ENCODE assay signal across 1 cellular context in the genomic region with DNA sequence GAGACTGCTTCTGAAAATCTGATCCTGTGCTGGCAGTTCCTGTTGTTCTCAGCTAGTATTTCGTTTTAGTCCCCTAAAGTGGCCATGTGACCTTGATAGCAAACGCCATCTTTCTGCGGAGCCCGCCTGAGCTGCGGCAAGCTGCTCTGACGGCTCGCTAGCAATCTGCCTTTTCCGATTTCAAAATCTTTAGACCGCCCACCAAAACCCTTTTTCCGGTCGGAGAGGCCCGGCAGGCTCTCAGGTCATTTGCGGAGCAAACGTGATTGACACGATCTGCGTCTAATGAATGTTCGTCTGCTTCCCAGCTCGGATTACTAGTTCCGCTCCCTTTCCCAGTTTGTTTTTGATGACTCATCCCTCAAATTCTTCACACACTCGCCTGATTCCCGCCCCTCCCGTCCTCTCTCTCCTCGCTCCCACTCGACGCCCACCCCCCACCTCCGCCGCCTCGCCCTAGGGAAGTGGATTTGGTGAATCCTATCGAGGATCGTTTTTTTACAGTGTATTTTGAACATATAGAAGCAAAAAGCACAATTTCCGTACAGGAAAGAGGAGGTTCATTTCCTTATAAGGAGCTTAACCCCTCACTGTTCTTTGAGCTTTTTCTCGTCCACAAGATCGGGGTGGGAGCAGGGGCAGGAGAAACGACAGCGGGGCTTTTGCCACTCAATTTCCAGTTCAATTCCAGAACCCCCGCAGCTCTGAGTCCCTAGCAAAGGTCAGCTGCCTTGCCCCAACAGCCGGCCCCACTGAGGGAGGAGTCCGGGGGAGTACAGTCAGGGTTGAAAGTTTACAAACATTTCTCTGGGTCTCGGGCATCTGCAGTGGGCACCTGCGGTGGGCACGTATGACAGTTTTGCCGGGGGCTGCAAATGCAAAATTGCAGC.
A peak's percentile ranks its signal among the peaks of the same experiment; 100 is the strongest.
TF ChIP-seq lines count a peak whose summit lies in the region.

No MANE protein-coding gene starts in this region.

TF ChIP-seq in H1, 55 proteins besides CTCF, POLR2A, EP300 and RAD21:
- no peak for TF ChIP-seq EGR1 (IDR thresholded peaks at IDR 0.05; ENCODE audit: borderline replicate concordance, low read depth, low read length)
- TF ChIP-seq TAF1 (IDR thresholded peaks at IDR 0.05; ENCODE audit: low read depth, low read length): peak; percentile 95
- TF ChIP-seq SP1 (IDR thresholded peaks at IDR 0.05; ENCODE audit: low read depth, low read length): peak; percentile 85
- peak; percentile 73 for TF ChIP-seq BACH1 (IDR thresholded peaks at IDR 0.05; ENCODE audit: low read length)
- TF ChIP-seq, protein P1, sequence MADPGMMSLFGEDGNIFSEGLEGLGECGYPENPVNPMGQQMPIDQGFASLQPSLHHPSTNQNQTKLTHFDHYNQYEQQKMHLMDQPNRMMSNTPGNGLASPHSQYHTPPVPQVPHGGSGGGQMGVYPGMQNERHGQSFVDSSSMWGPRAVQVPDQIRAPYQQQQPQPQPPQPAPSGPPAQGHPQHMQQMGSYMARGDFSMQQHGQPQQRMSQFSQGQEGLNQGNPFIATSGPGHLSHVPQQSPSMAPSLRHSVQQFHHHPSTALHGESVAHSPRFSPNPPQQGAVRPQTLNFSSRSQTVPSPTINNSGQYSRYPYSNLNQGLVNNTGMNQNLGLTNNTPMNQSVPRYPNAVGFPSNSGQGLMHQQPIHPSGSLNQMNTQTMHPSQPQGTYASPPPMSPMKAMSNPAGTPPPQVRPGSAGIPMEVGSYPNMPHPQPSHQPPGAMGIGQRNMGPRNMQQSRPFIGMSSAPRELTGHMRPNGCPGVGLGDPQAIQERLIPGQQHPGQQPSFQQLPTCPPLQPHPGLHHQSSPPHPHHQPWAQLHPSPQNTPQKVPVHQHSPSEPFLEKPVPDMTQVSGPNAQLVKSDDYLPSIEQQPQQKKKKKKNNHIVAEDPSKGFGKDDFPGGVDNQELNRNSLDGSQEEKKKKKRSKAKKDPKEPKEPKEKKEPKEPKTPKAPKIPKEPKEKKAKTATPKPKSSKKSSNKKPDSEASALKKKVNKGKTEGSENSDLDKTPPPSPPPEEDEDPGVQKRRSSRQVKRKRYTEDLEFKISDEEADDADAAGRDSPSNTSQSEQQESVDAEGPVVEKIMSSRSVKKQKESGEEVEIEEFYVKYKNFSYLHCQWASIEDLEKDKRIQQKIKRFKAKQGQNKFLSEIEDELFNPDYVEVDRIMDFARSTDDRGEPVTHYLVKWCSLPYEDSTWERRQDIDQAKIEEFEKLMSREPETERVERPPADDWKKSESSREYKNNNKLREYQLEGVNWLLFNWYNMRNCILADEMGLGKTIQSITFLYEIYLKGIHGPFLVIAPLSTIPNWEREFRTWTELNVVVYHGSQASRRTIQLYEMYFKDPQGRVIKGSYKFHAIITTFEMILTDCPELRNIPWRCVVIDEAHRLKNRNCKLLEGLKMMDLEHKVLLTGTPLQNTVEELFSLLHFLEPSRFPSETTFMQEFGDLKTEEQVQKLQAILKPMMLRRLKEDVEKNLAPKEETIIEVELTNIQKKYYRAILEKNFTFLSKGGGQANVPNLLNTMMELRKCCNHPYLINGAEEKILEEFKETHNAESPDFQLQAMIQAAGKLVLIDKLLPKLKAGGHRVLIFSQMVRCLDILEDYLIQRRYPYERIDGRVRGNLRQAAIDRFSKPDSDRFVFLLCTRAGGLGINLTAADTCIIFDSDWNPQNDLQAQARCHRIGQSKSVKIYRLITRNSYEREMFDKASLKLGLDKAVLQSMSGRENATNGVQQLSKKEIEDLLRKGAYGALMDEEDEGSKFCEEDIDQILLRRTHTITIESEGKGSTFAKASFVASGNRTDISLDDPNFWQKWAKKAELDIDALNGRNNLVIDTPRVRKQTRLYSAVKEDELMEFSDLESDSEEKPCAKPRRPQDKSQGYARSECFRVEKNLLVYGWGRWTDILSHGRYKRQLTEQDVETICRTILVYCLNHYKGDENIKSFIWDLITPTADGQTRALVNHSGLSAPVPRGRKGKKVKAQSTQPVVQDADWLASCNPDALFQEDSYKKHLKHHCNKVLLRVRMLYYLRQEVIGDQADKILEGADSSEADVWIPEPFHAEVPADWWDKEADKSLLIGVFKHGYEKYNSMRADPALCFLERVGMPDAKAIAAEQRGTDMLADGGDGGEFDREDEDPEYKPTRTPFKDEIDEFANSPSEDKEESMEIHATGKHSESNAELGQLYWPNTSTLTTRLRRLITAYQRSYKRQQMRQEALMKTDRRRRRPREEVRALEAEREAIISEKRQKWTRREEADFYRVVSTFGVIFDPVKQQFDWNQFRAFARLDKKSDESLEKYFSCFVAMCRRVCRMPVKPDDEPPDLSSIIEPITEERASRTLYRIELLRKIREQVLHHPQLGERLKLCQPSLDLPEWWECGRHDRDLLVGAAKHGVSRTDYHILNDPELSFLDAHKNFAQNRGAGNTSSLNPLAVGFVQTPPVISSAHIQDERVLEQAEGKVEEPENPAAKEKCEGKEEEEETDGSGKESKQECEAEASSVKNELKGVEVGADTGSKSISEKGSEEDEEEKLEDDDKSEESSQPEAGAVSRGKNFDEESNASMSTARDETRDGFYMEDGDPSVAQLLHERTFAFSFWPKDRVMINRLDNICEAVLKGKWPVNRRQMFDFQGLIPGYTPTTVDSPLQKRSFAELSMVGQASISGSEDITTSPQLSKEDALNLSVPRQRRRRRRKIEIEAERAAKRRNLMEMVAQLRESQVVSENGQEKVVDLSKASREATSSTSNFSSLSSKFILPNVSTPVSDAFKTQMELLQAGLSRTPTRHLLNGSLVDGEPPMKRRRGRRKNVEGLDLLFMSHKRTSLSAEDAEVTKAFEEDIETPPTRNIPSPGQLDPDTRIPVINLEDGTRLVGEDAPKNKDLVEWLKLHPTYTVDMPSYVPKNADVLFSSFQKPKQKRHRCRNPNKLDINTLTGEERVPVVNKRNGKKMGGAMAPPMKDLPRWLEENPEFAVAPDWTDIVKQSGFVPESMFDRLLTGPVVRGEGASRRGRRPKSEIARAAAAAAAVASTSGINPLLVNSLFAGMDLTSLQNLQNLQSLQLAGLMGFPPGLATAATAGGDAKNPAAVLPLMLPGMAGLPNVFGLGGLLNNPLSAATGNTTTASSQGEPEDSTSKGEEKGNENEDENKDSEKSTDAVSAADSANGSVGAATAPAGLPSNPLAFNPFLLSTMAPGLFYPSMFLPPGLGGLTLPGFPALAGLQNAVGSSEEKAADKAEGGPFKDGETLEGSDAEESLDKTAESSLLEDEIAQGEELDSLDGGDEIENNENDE (IDR thresholded peaks at IDR 0.05; ENCODE audit: insufficient replicate concordance, low read length): no peak
- no peak for TF ChIP-seq RXRA (IDR thresholded peaks at IDR 0.05; ENCODE audit: insufficient read depth, low read depth, low read length)
- TF ChIP-seq SIRT6 (IDR thresholded peaks at IDR 0.05; ENCODE audit: low read length): no peak
- TF ChIP-seq CEBPB (IDR thresholded peaks at IDR 0.05; ENCODE audit: low read depth, low read length): no peak
- no peak for TF ChIP-seq SUZ12 (IDR thresholded peaks at IDR 0.05; ENCODE audit: low read length)
- TF ChIP-seq KDM5A (IDR thresholded peaks at IDR 0.05; ENCODE audit: low read length): no peak
- no peak for TF ChIP-seq RBBP5 (IDR thresholded peaks at IDR 0.05; ENCODE audit: borderline replicate concordance, low read depth, low read length)
- no peak for TF ChIP-seq RFX5 (IDR thresholded peaks at IDR 0.05; ENCODE audit: borderline replicate concordance, low read depth, low read length)
- TF ChIP-seq, protein P2, sequence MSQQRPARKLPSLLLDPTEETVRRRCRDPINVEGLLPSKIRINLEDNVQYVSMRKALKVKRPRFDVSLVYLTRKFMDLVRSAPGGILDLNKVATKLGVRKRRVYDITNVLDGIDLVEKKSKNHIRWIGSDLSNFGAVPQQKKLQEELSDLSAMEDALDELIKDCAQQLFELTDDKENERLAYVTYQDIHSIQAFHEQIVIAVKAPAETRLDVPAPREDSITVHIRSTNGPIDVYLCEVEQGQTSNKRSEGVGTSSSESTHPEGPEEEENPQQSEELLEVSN (IDR thresholded peaks at IDR 0.05): peak; percentile 96
- peak; percentile 72 for TF ChIP-seq MAFK (IDR thresholded peaks at IDR 0.05; ENCODE audit: low read depth, low read length)
- peak; percentile 47 for TF ChIP-seq SP2 (IDR thresholded peaks at IDR 0.05; ENCODE audit: low read length)
- no peak for TF ChIP-seq FOSL1 (IDR thresholded peaks at IDR 0.05; ENCODE audit: insufficient read depth, low read depth, low read length)
- TF ChIP-seq, protein P3, sequence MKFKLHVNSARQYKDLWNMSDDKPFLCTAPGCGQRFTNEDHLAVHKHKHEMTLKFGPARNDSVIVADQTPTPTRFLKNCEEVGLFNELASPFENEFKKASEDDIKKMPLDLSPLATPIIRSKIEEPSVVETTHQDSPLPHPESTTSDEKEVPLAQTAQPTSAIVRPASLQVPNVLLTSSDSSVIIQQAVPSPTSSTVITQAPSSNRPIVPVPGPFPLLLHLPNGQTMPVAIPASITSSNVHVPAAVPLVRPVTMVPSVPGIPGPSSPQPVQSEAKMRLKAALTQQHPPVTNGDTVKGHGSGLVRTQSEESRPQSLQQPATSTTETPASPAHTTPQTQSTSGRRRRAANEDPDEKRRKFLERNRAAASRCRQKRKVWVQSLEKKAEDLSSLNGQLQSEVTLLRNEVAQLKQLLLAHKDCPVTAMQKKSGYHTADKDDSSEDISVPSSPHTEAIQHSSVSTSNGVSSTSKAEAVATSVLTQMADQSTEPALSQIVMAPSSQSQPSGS (IDR thresholded peaks at IDR 0.05; ENCODE audit: low read length): 0 out of 2 replicates have a peak, but pooled peaks have one; percentile 17
- TF ChIP-seq NRF1 (IDR thresholded peaks at IDR 0.05; ENCODE audit: low read depth, low read length): no peak
- TF ChIP-seq GABPA (IDR thresholded peaks at IDR 0.05; ENCODE audit: borderline replicate concordance, insufficient read depth, low read length): peak; percentile 75; the same call in 1 of the 2 replicates
- no peak for TF ChIP-seq BRCA1 (IDR thresholded peaks at IDR 0.05; ENCODE audit: low read depth, low read length)
- TF ChIP-seq PHF8 (conservative IDR thresholded peaks at IDR 0.05; ENCODE audit: low read depth, low read length): no peak; the same call in 1 of the 2 replicates
- TF ChIP-seq POU5F1 (IDR thresholded peaks at IDR 0.05; ENCODE audit: low read depth, low read length): no peak
- TF ChIP-seq YY1 (IDR thresholded peaks at IDR 0.05; ENCODE audit: low read depth, low read length): peak; percentile 78; the same call in 1 of the 2 replicates
- peak; percentile 84 for TF ChIP-seq TBP (IDR thresholded peaks at IDR 0.05; ENCODE audit: low read depth, low read length)
- TF ChIP-seq, protein P4, sequence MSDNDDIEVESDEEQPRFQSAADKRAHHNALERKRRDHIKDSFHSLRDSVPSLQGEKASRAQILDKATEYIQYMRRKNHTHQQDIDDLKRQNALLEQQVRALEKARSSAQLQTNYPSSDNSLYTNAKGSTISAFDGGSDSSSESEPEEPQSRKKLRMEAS (IDR thresholded peaks at IDR 0.05): peak; percentile 61
- TF ChIP-seq POLR2AphosphoS5 (IDR thresholded peaks at IDR 0.05; ENCODE audit: low read depth, low read length): peak; percentile 94
- TF ChIP-seq, protein P5, sequence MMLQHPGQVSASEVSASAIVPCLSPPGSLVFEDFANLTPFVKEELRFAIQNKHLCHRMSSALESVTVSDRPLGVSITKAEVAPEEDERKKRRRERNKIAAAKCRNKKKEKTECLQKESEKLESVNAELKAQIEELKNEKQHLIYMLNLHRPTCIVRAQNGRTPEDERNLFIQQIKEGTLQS (IDR thresholded peaks at IDR 0.05; ENCODE audit: insufficient read depth, low read depth, low read length): no peak
- peak; percentile 90; the same call in 1 of the 2 replicates for TF ChIP-seq JUND (IDR thresholded peaks at IDR 0.05; ENCODE audit: low read length)
- TF ChIP-seq TEAD4 (IDR thresholded peaks at IDR 0.05; ENCODE audit: low read depth, low read length): no peak
- peak; percentile 59 for TF ChIP-seq ASH2L (IDR thresholded peaks at IDR 0.05; ENCODE audit: low read length)
- TF ChIP-seq CHD2 (IDR thresholded peaks at IDR 0.05; ENCODE audit: low read length): peak; percentile 65; the same call in 1 of the 2 replicates
- no peak for TF ChIP-seq SAP30 (IDR thresholded peaks at IDR 0.05; ENCODE audit: insufficient read depth, insufficient replicate concordance, low read length)
- TF ChIP-seq SRF (IDR thresholded peaks at IDR 0.05; ENCODE audit: low read depth, low read length): peak; percentile 38; the same call in 1 of the 2 replicates
- TF ChIP-seq ZNF274 (IDR thresholded peaks at IDR 0.05; ENCODE audit: borderline replicate concordance, extremely low read depth, low read length): no peak
- peak; percentile 54 for TF ChIP-seq TAF7 (optimal IDR thresholded peaks at IDR 0.05; ENCODE audit: borderline replicate concordance, low read depth, low read length)
- TF ChIP-seq RNF2 (IDR thresholded peaks at IDR 0.05; ENCODE audit: borderline replicate concordance, low read depth, low read length, missing control alignments, poor library complexity, severe bottlenecking): no peak
- TF ChIP-seq NANOG (IDR thresholded peaks at IDR 0.05; ENCODE audit: insufficient read depth, low read depth, low read length, poor library complexity, severe bottlenecking): no peak
- TF ChIP-seq, protein P6, sequence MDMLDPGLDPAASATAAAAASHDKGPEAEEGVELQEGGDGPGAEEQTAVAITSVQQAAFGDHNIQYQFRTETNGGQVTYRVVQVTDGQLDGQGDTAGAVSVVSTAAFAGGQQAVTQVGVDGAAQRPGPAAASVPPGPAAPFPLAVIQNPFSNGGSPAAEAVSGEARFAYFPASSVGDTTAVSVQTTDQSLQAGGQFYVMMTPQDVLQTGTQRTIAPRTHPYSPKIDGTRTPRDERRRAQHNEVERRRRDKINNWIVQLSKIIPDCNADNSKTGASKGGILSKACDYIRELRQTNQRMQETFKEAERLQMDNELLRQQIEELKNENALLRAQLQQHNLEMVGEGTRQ (IDR thresholded peaks at IDR 0.05; ENCODE audit: low read length): peak; percentile 58
